In genomic region chr9:96554801-96555566, GRCh38 we compare ENCODE assay signal across 15 cellular contexts.
DNase-seq lines count a peak whose midpoint lies in the region; ATAC-seq and TF ChIP-seq lines count a peak whose summit lies in the region.
"Had no signal": no experiment of that assay in that cellular context is flagged by ENCODE, and none has a peak within 500 bp of the region (broad histone marks: within the 10 kb centered on the region; RNA-seq: fewer than 3 reads in every experiment).

No MANE protein-coding gene starts in this region.

- ATAC-seq in HG02588 (IDR thresholded peaks at IDR 0.05; ENCODE audit: unreplicated experiment) = no peak
- ATAC-seq: PC-3 had no signal

- POLR2A ChIA-PET in RWPE1 (lab: Yijun Ruan, JAX; ENCODE audit: low non-redundant PET) = no interaction called here

- peak overlapping the region; percentile 21; the same call in 1 of the 2 replicates for H3K27ac ChIP-seq in SK-N-MC
- H3K27ac ChIP-seq in RWPE1 = no peak overlapping the region
- H3K27ac ChIP-seq: epithelial cell of prostate had no signal

- H3K36me3 ChIP-seq in SK-N-MC (ENCODE audit: insufficient read depth, low read length) (no peaks in the 10 kb centered on the region), skeletal muscle satellite cell (ENCODE audit: insufficient read depth, low read length) (no peaks in the 10 kb centered on the region)
- H3K36me3 ChIP-seq: adrenal gland had no signal

- no peaks in the 10 kb centered on the region for H3K9me3 ChIP-seq in SK-N-MC (ENCODE audit: low read depth, low read length)
- H3K9me3 ChIP-seq in skeletal muscle satellite cell (replicated peaks; ENCODE audit: low read length) = no peaks in the 10 kb centered on the region
- H3K9me3 ChIP-seq: adrenal gland had no signal

- CTCF ChIA-PET in RWPE1 (lab: Yijun Ruan, JAX) = no interaction called here

- H3K4me2 ChIP-seq in skeletal muscle satellite cell (ENCODE audit: low read length) = peak overlapping the region; percentile 9

- H3K4me3 ChIP-seq in SK-N-MC (no peak overlapping the region), skeletal muscle satellite cell (ENCODE audit: low read length) (peak overlapping the region; percentile 16)
- H3K4me3 ChIP-seq: adrenal gland had no signal

- H3K27me3 ChIP-seq in skeletal muscle satellite cell (ENCODE audit: control insufficient read depth, insufficient read depth, low read length) = no peaks in the 10 kb centered on the region
- H3K27me3 ChIP-seq: adrenal gland had no signal

- H3K4me1 ChIP-seq in skeletal muscle satellite cell (ENCODE audit: control insufficient read depth, insufficient read depth, low read length) = peaks cover 48% of the 10 kb centered on the region

- H3K9ac ChIP-seq in SK-N-MC (ENCODE audit: insufficient read length) = no peak overlapping the region
- peak overlapping the region; percentile 64 for H3K9ac ChIP-seq in skeletal muscle satellite cell (ENCODE audit: low read depth, low read length)

- DNase-seq in GM04503 (ENCODE audit: low read depth) (peak; percentile 59), SK-N-MC (ENCODE audit: low read depth, low spot score) (no peak), fibroblast of gingiva (ENCODE audit: low read depth) (peak; percentile 59), RWPE1 (ENCODE audit: low spot score) (no peak), NCI-H774 (lab: John Stamatoyannopoulos, UW) (no peak), NCI-H524 (lab: John Stamatoyannopoulos, UW) (no peak)
- DNase-seq: adrenal gland, COR-L47, Kasumi-1, NCI-H2171, nephron progenitor cell, PC-3 had no signal

- no peak for TF ChIP-seq CTCF in RWPE1 (conservative IDR thresholded peaks at IDR 0.05; ENCODE audit: low read depth)

Comparison
In these comparisons a context has a peak if more than half of its experiments do, and no peak if none do; other contexts are left out.
1. DNase-seq: peak in GM04503 (single experiment) and fibroblast of gingiva (single experiment); none in SK-N-MC (single experiment), RWPE1 (single experiment), NCI-H774 (single experiment) and NCI-H524 (0 of 2).